Comparison of ENCODE assay signal across 13 cellular contexts in genomic region chr2:134778372-134778771, GRCh38. TPM values are rescaled to one million over a fixed set of nuclear protein-coding genes. Genes with fewer than 3 reads are reported as not detected.
DNase-seq lines count a peak whose midpoint lies in the region; ATAC-seq and TF ChIP-seq lines count a peak whose summit lies in the region.
"Had no signal": no experiment of that assay in that cellular context is flagged by ENCODE, and none has a peak within 500 bp of the region (broad histone marks: within the 10 kb centered on the region; RNA-seq: fewer than 3 reads in every experiment).

No MANE protein-coding gene starts in this region.

- no peaks in the 10 kb centered on the region for H3K27me3 ChIP-seq in GM06990 (replicated peaks; ENCODE audit: control insufficient read depth, insufficient read depth, low read length)
- H3K27me3 ChIP-seq: suprapubic skin had no signal

- no peak for ATAC-seq in HG02642 (IDR thresholded peaks at IDR 0.05; ENCODE audit: poor library complexity, unreplicated experiment)
- ATAC-seq: activated naive CD4-positive, alpha-beta T cell treated with anti-CD3 and anti-CD28 coated beads, Interleukin-2, amount 50 U/mL, for 72 hours; effector memory CD8-positive, alpha-beta T cell had no signal

- TF ChIP-seq CTCF in 22Rv1 (IDR thresholded peaks at IDR 0.05) (peak; percentile 37), GM06990 (IDR thresholded peaks at IDR 0.05; ENCODE audit: insufficient read depth, low read length, poor library complexity, severe bottlenecking) (peak; percentile 57), fibroblast of the aortic adventitia (IDR thresholded peaks at IDR 0.05; ENCODE audit: insufficient read depth, low read length) (peak; percentile 8)

- H3K4me3 ChIP-seq in GM06990 (replicated peaks; ENCODE audit: low read depth, low read length): no peak overlapping the region
- H3K4me3 ChIP-seq in fibroblast of the aortic adventitia (ENCODE audit: low read depth, low read length): no peak overlapping the region
- H3K4me3 ChIP-seq: suprapubic skin had no signal

- DNase-seq in GM06990 (ENCODE audit: extremely low read depth, insufficient read length): no peak
- DNase-seq in NCI-H774 (lab: John Stamatoyannopoulos, UW): peak; percentile 8
- no peak for DNase-seq in fibroblast of the aortic adventitia (ENCODE audit: low read depth)
- no peak for DNase-seq in NCI-H510A treated with DMSO at 0.1 percent for 48 hours (lab: John Stamatoyannopoulos, UW)
- no peak for DNase-seq in C1 segment of cervical spinal cord (lab: John Stamatoyannopoulos, UW)
- no peak for DNase-seq in amniotic stem cell (lab: John Stamatoyannopoulos, UW)
- DNase-seq: activated CD4-positive, alpha-beta T cell treated with anti-CD3 and anti-CD28 coated beads for 48 hours; CD8-positive, alpha-beta memory T cell; effector memory CD8-positive, alpha-beta T cell had no signal

- no peak overlapping the region for H3K27ac ChIP-seq in 22Rv1
- H3K27ac ChIP-seq: suprapubic skin had no signal

- H3K36me3 ChIP-seq in GM06990 (ENCODE audit: control insufficient read depth, insufficient read depth, low read length): no peaks in the 10 kb centered on the region
- H3K36me3 ChIP-seq: suprapubic skin had no signal

RNA-seq across cellular contexts. Expression of gene TMEM163, which starts 59.6 kb away (rescaled TPM):
- total RNA-seq in fibroblast of the aortic adventitia (ENCODE audit: low replicate concordance): not detected in 2 replicates
- total RNA-seq: CD8-positive, alpha-beta memory T cell had no signal
